ENCODE assay signal across 1 cellular context in genomic region chr3:157159762-157160651, GRCh38.
TF ChIP-seq lines count a peak whose summit lies in the region.

CCNL1 (minus strand) TSS chr3:157160147; CDS start chr3:157160094, 53 bp downstream.

TF ChIP-seq in SK-N-SH, 30 proteins besides CTCF, POLR2A, EP300 and RAD21 (continued from another document):
- TF ChIP-seq IRF3 (IDR thresholded peaks at IDR 0.05; ENCODE audit: low read depth, low read length) = no peak
- TF ChIP-seq USF2 (IDR thresholded peaks at IDR 0.05; ENCODE audit: borderline replicate concordance, low read depth, low read length) = peak; percentile 17; the same call in 1 of the 2 replicates
- TF ChIP-seq NRF1 (IDR thresholded peaks at IDR 0.05; ENCODE audit: low read depth, low read length) = no peak
- peak; percentile 72; the same call in 1 of the 2 replicates for TF ChIP-seq USF1 (IDR thresholded peaks at IDR 0.05; ENCODE audit: borderline replicate concordance, low read depth)
- TF ChIP-seq MAX (IDR thresholded peaks at IDR 0.05; ENCODE audit: low read depth) = peak; percentile 96
- peak; percentile 96; the same call in 1 of the 2 replicates for TF ChIP-seq SIN3A (IDR thresholded peaks at IDR 0.05; ENCODE audit: borderline replicate concordance, low read depth, low read length)
- TF ChIP-seq RFX5 (IDR thresholded peaks at IDR 0.05; ENCODE audit: low read length) = no peak
- TF ChIP-seq GABPA (IDR thresholded peaks at IDR 0.05; ENCODE audit: low read depth) = peak; percentile 85
- TF ChIP-seq GATA2 (CRISPR knock-in tag; IDR thresholded peaks at IDR 0.05) = peak; percentile 30; the same call in 1 of the 2 replicates
